Comparison of ENCODE assay signal across 22 cellular contexts in genomic region chr3:123410149-123410515, GRCh38. TPM values are rescaled to one million over a fixed set of nuclear protein-coding genes. Genes with fewer than 3 reads are reported as not detected.
DNase-seq lines count a peak whose midpoint lies in the region; ATAC-seq and TF ChIP-seq lines count a peak whose summit lies in the region.
"Had no signal": no experiment of that assay in that cellular context is flagged by ENCODE, and none has a peak within 500 bp of the region (broad histone marks: within the 10 kb centered on the region; RNA-seq: fewer than 3 reads in every experiment).

No MANE protein-coding gene starts in this region.

- peaks cover 2% of the 10 kb centered on the region for H3K27me3 Mint-ChIP-seq in H9 (ENCODE audit: low read depth)
- H3K27me3 Mint-ChIP-seq: activated CD4-positive, alpha-beta memory T cell treated with anti-CD3 and anti-CD28 coated beads for 36 hours had no signal

- H3K9ac ChIP-seq in H9 (ENCODE audit: extremely low read depth, insufficient read length, low read length) (no peak overlapping the region), stomach smooth muscle (ENCODE audit: low read length in 2 of 2) (peak overlapping the region in 1 of 2 donors; percentile 5)
- H3K9ac ChIP-seq: parathyroid adenoma, SK-N-SH had no signal

- H2BK5ac ChIP-seq in H9 (ENCODE audit: insufficient read length, low read length), result no peak overlapping the region

- no peak overlapping the region; a peak in 1 of 7 replicates for H3K27ac Mint-ChIP-seq in H9
- H3K27ac Mint-ChIP-seq: activated B cell treated with CpG ODN at 0.5 μM for 24 hours; activated CD4-positive, alpha-beta memory T cell treated with anti-CD3 and anti-CD28 coated beads for 36 hours; stimulated activated naive B cell treated with anti-CD40 and anti-IgM and Interleukin-4, amounts not matched to agents 10 μg/mL and 1 μg/mL and 100 μg/mL, for 72 hours; T-helper 2 cell treated with Interferon-gamma antibody and Interleukin-4, amounts not matched to agents 5 μg/mL and 100 μg/mL, for 36 hours had no signal

- no peak overlapping the region for H2AK5ac ChIP-seq in H9 (ENCODE audit: insufficient read length, low read length)

- no peaks in the 10 kb centered on the region for H4K20me1 ChIP-seq in H9 (ENCODE audit: control insufficient read depth, insufficient read depth, insufficient read length)

- H2BK12ac ChIP-seq in H9 (ENCODE audit: insufficient read length, low read depth, low read length), result no peak overlapping the region

- no peak overlapping the region for H3K23ac ChIP-seq in H9 (ENCODE audit: insufficient read length, low read depth, low read length)

- H4K5ac ChIP-seq in H9 (ENCODE audit: insufficient read length, low read depth, low read length), result no peak overlapping the region

- H3K27me3 ChIP-seq in H9 (ENCODE audit: insufficient read depth, low read length) (no peaks in the 10 kb centered on the region), right lobe of liver (no peaks in the 10 kb centered on the region), stomach smooth muscle (ENCODE audit: control insufficient read depth in 1 of 2, insufficient read depth in 2 of 2, low read length in 2 of 2) (no peaks in the 10 kb centered on the region)
- H3K27me3 ChIP-seq: cardiac muscle cell, tibial nerve had no signal

- H3K23me2 ChIP-seq in H9 (ENCODE audit: insufficient read length, low read depth, low read length, poor library complexity, severe bottlenecking), result peaks cover 4% of the 10 kb centered on the region

- H3K18ac ChIP-seq in H9 (ENCODE audit: insufficient read length, low read depth, low read length), result peak overlapping the region; percentile 15

- H3K79me2 ChIP-seq in H9 (ENCODE audit: insufficient read depth, low read length), result no peaks in the 10 kb centered on the region
- H3K79me2 ChIP-seq: parathyroid adenoma had no signal

- H3K56ac ChIP-seq in H9 (ENCODE audit: insufficient read length, low read depth, low read length), result no peak overlapping the region

- H3K4me3 Mint-ChIP-seq in H9, result no peak overlapping the region
- H3K4me3 Mint-ChIP-seq: activated B cell treated with CpG ODN at 0.5 μM for 24 hours; activated CD4-positive, alpha-beta memory T cell treated with anti-CD3 and anti-CD28 coated beads for 36 hours; stimulated activated naive B cell treated with anti-CD40 and anti-IgM and Interleukin-4, amounts not matched to agents 10 μg/mL and 1 μg/mL and 100 μg/mL, for 72 hours; T-helper 2 cell treated with Interferon-gamma antibody and Interleukin-4, amounts not matched to agents 5 μg/mL and 100 μg/mL, for 36 hours had no signal

- no peak overlapping the region for H2BK120ac ChIP-seq in H9 (ENCODE audit: low read depth, low read length, poor library complexity, severe bottlenecking)

- no peak for DNase-seq in H9
- DNase-seq in right lobe of liver, result no peak
- no peak for DNase-seq in ecto neural progenitor cell (ENCODE audit: low spot score)
- no peak for DNase-seq in head of caudate nucleus
- DNase-seq: activated B cell treated with CpG ODN at 0.5 μM for 24 hours; activated CD4-positive, alpha-beta memory T cell treated with anti-CD3 and anti-CD28 coated beads for 36 hours; AML-193; effector CD4-positive, alpha-beta T cell; Kasumi-1; NCI-H1092; NCI-H2081 treated with DMSO at 0.1 percent for 48 hours; SK-N-SH; stimulated activated CD4-positive, alpha-beta T cell treated with anti-CD3 and anti-CD28 coated beads, Interleukin-2, amount 100 ng/mL, for 24 hours; stimulated activated naive B cell treated with anti-CD40 and anti-IgM and Interleukin-4, amounts not matched to agents 10 μg/mL and 1 μg/mL and 100 μg/mL, for 72 hours had no signal

- H3K4me1 ChIP-seq in H9 (ENCODE audit: insufficient read depth, low read length), result peaks cover 2% of the 10 kb centered on the region
- peaks cover 0 to 49% (median 11%) of the 10 kb centered on the region in 4 donors for H3K4me1 ChIP-seq in right lobe of liver
- H3K4me1 ChIP-seq in stomach smooth muscle (ENCODE audit: control insufficient read depth, insufficient read depth, low read length), result peaks cover 81% of the 10 kb centered on the region
- H3K4me1 ChIP-seq: parathyroid adenoma had no signal

- H2AFZ ChIP-seq in H9 (ENCODE audit: low read length), result no peak overlapping the region
- H2AFZ ChIP-seq: parathyroid adenoma had no signal

- peaks cover 18 to 50% of the 10 kb centered on the region in 2 experiments for H3K4me1 Mint-ChIP-seq in H9
- H3K4me1 Mint-ChIP-seq: activated B cell treated with CpG ODN at 0.5 μM for 24 hours; stimulated activated naive B cell treated with anti-CD40 and anti-IgM and Interleukin-4, amounts not matched to agents 10 μg/mL and 1 μg/mL and 100 μg/mL, for 72 hours had no signal

- no peak overlapping the region for H3K4me2 ChIP-seq in H9 (ENCODE audit: insufficient read depth, insufficient read length, low read length)
- H3K4me2 ChIP-seq: SK-N-SH had no signal

- H3K14ac ChIP-seq in H9 (ENCODE audit: insufficient read depth, low read length), result no peak overlapping the region

- TF ChIP-seq CTCF in H9 (conservative IDR thresholded peaks at IDR 0.05) (no peak), right lobe of liver (IDR thresholded peaks at IDR 0.05) (no peak)

- no peaks in the 10 kb centered on the region for H3K79me1 ChIP-seq in H9 (ENCODE audit: insufficient read depth, low read depth, low read length, poor library complexity, severe bottlenecking)

- H3K4me3 ChIP-seq in right lobe of liver (no peak overlapping the region), stomach smooth muscle (ENCODE audit: low read length in 2 of 2) (peak overlapping the region in 1 of 2 donors; percentile 8)
- H3K4me3 ChIP-seq: cardiac muscle cell, tibial nerve had no signal

- H3K4ac ChIP-seq in H9 (ENCODE audit: low read depth, low read length), result no peak overlapping the region

- H3K9me3 Mint-ChIP-seq in H9, result no peaks in the 10 kb centered on the region; a peak in 1 of 5 replicates
- H3K9me3 Mint-ChIP-seq: activated B cell treated with CpG ODN at 0.5 μM for 24 hours; activated CD4-positive, alpha-beta memory T cell treated with anti-CD3 and anti-CD28 coated beads for 36 hours; T-helper 2 cell treated with Interferon-gamma antibody and Interleukin-4, amounts not matched to agents 5 μg/mL and 100 μg/mL, for 36 hours had no signal

- no peak overlapping the region for H2BK20ac ChIP-seq in H9 (ENCODE audit: low read depth, low read length, poor library complexity, severe bottlenecking)

- H3T11ph ChIP-seq in H9 (ENCODE audit: low read length), result no peak overlapping the region

- no peaks in the 10 kb centered on the region; a peak in 1 of 7 replicates for H3K36me3 Mint-ChIP-seq in H9 (ENCODE audit: insufficient read depth in 1 of 3, low read depth in 3 of 3)
- H3K36me3 Mint-ChIP-seq: activated CD4-positive, alpha-beta memory T cell treated with anti-CD3 and anti-CD28 coated beads for 36 hours; stimulated activated naive B cell treated with anti-CD40 and anti-IgM and Interleukin-4, amounts not matched to agents 10 μg/mL and 1 μg/mL and 100 μg/mL, for 72 hours had no signal

- no peak overlapping the region for H4K91ac ChIP-seq in H9 (ENCODE audit: insufficient read length, low read depth, low read length)

- no peak for TF ChIP-seq POLR2A in right lobe of liver (IDR thresholded peaks at IDR 0.05)

- WGBS in H9 (ENCODE audit: extremely low coverage, insufficient read length, low lambda C conversion rate), result no CpG with 5 or more reads among the region's 1 CpG
- WGBS in right lobe of liver (ENCODE audit: insufficient coverage, low coverage, low lambda C conversion rate, missing lambda C conversion rate), result 80% methylated on average over 1 of the region's 1 CpG

- ATAC-seq in right lobe of liver (no peak), HG03097 (IDR thresholded peaks at IDR 0.05; ENCODE audit: low FRiP score, unreplicated experiment) (no peak)
- ATAC-seq: HCT116; stimulated activated naive B cell treated with anti-CD40 and anti-IgM and Interleukin-4, amounts not matched to agents 10 μg/mL and 1 μg/mL and 100 μg/mL, for 72 hours had no signal

- H3K9me3 ChIP-seq in H9 (ENCODE audit: control insufficient read depth, low read depth, low read length) (no peaks in the 10 kb centered on the region), right lobe of liver (no peaks in the 10 kb centered on the region), stomach smooth muscle (ENCODE audit: control insufficient read depth in 2 of 2, low read length in 2 of 2) (no peaks in the 10 kb centered on the region)
- H3K9me3 ChIP-seq: SK-N-SH, tibial nerve had no signal

- no peak overlapping the region for H2BK15ac ChIP-seq in H9 (ENCODE audit: low read depth, low read length)

- H3K36me3 ChIP-seq in right lobe of liver (no peaks in the 10 kb centered on the region), stomach smooth muscle (ENCODE audit: control insufficient read depth in 2 of 2, insufficient read depth in 2 of 2, low read length in 2 of 2) (peaks cover 0 to 2% of the 10 kb centered on the region in 2 donors)
- H3K36me3 ChIP-seq: cardiac muscle cell, tibial nerve had no signal

- H3K27ac ChIP-seq in H9 (ENCODE audit: insufficient read length, low read depth, low read length), result no peak overlapping the region
- peak overlapping the region; percentile 31 for H3K27ac ChIP-seq in cingulate gyrus (ENCODE audit: low read depth, low read length)
- H3K27ac ChIP-seq in right lobe of liver, result peak overlapping the region; percentile 58 to 83 (median 60)
- H3K27ac ChIP-seq in stomach smooth muscle (ENCODE audit: low read length), result peak overlapping the region; percentile 93
- H3K27ac ChIP-seq: parathyroid adenoma, tibial nerve had no signal

- intact Hi-C loops in right lobe of liver (cut with DNase I) (no loop called here), head of caudate nucleus (cut with DNase I) (no loop called here)

- H4K8ac ChIP-seq in H9 (replicated peaks; ENCODE audit: insufficient read length, low read depth, low read length), result no peak overlapping the region

RNA-seq across cellular contexts. Expression of gene ADCY5, which starts 38.8 kb away (rescaled TPM):
- 5.0 and 6.1 TPM in 2 replicates for total RNA-seq in H9 (2021)
- total RNA-seq in right lobe of liver, result 1 to 10 TPM; 1.9 to 3.7 (median 2.7) TPM
- total RNA-seq: activated B cell treated with CpG ODN at 0.5 μM for 24 hours; activated CD4-positive, alpha-beta memory T cell treated with anti-CD3 and anti-CD28 coated beads for 36 hours had no signal
